In the genomic region with DNA sequence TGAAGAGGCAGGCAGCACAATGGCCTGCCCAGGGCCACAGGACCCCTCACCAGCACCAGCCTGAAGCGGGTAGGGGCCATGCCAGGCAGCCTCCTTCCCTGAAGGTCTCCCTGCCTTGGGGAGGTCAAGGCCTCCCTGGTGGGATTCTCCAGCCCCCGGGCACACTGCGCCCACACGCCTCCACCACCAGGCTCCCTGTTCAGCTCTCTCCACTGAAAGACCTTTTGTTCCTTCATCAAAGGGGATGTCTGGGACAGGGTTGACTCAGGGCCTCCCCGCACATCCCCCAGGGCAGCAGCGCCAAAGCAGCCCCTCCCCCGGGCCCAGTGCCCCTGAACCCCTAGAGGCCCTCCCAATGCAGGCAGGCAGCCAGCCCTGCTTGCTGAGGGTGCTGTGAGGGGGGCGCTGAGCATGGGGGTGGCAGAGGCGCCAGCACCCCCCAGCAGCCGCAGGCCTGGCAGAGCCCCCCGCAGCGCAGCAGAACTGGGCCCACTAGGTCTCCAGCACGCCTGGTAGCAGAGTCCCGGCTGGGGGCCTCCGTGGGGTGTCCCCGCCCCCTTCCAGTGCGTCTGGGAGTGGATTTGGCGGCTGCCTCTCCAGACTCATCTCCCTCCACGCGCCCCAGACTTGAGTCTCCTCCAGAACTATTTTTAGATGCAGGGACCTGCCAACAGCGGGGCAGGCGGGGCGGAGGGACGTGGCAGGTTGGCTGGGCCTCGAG, we compare ENCODE assay signal across 9 cellular contexts. TPM values are rescaled to one million over a fixed set of nuclear protein-coding genes. Genes with fewer than 3 reads are reported as not detected.
A peak's percentile ranks its signal among the peaks of the same experiment; 100 is the strongest.
DNase-seq lines count a peak whose midpoint lies in the region; ATAC-seq, FAIRE-seq and TF ChIP-seq lines count a peak whose summit lies in the region.
"Had no signal": no experiment of that assay in that cellular context is flagged by ENCODE, and none has a peak within 500 bp of the region (broad histone marks: within the 10 kb centered on the region; RNA-seq: fewer than 3 reads in every experiment).

No MANE protein-coding gene starts in this region.

- no peak for ATAC-seq in HG02884 (IDR thresholded peaks at IDR 0.05; ENCODE audit: unreplicated experiment)
- ATAC-seq in HG03108 (IDR thresholded peaks at IDR 0.05; ENCODE audit: unreplicated experiment) = no peak

- H3K4me1 ChIP-seq in HUES48 (ENCODE audit: control insufficient read depth, insufficient read depth, low read length) (no peaks in the 10 kb centered on the region; the same call in 1 of the 2 replicates), mammary epithelial cell (ENCODE audit: insufficient read depth, low read length) (peaks cover 57% of the 10 kb centered on the region), kidney (ENCODE audit: control insufficient read depth in 1 of 2, insufficient read depth in 1 of 2, low read depth in 1 of 2, low read length in 2 of 2) (peaks cover 13 to 31% of the 10 kb centered on the region in 2 donors)

- H3K27ac ChIP-seq in HUES48 (ENCODE audit: low read depth, low read length) (peak overlapping the region; percentile 2), mammary epithelial cell (ENCODE audit: insufficient read depth, low read depth, low read length) (peak overlapping the region; percentile 10), kidney (ENCODE audit: low read depth in 2 of 2, low read length in 2 of 2) (peak overlapping the region; percentile 71 to 74), temporal lobe (ENCODE audit: low read depth, low read length) (peak overlapping the region; percentile 99)

- no peak overlapping the region for H2AFZ ChIP-seq in mammary epithelial cell (ENCODE audit: low read depth, low read length)

- no peak for TF ChIP-seq CTCF in mammary epithelial cell (conservative IDR thresholded peaks at IDR 0.05 in 1 of 2, IDR thresholded peaks at IDR 0.05 in 1 of 2; ENCODE audit: extremely low read depth in 1 of 2, insufficient read depth in 1 of 2, low read depth in 1 of 2, low read length in 2 of 2)
- no peak for TF ChIP-seq CTCF in kidney (IDR thresholded peaks at IDR 0.05; ENCODE audit: borderline replicate concordance, extremely low read depth, insufficient read depth)

- WGBS in mammary epithelial cell (ENCODE audit: low coverage, missing lambda C conversion rate) = 49% methylated on average over 11 of the region's 25 CpGs

- in situ Hi-C loops in mammary epithelial cell (cut with MboI; ENCODE audit: low sequenced_read_pairs in 2 of 2) = no loop called here

- BruUV-seq in mammary epithelial cell (replicated peaks; lab: Mats Ljungman, UMichigan) = no TSS peak

- H3K79me2 ChIP-seq in mammary epithelial cell (ENCODE audit: insufficient read depth, low read length) = peaks cover 98% of the 10 kb centered on the region

- H3K4me3 ChIP-seq in HUES48 (ENCODE audit: low read depth, low read length) = no peak overlapping the region
- H3K4me3 ChIP-seq in mammary epithelial cell (replicated peaks in 1 of 3; ENCODE audit: insufficient read depth in 1 of 3, low read depth in 2 of 3, low read length in 3 of 3) = no peak overlapping the region
- H3K4me3 ChIP-seq in kidney (ENCODE audit: low read length in 2 of 2) = no peak overlapping the region

- H3K4me2 ChIP-seq in mammary epithelial cell (ENCODE audit: insufficient read depth, low read depth, low read length) = peak overlapping the region; percentile 23

- H3K27me3 ChIP-seq in HUES48 (ENCODE audit: control insufficient read depth, insufficient read depth, low read length) (no peaks in the 10 kb centered on the region), mammary epithelial cell (ENCODE audit: insufficient read depth, low read length) (no peaks in the 10 kb centered on the region)

- CTCF ChIA-PET in mammary epithelial cell (lab: Charles Lee; ENCODE audit: low non-redundant PET) = no interaction called here

- H3K36me3 ChIP-seq in HUES48 (ENCODE audit: control insufficient read depth, insufficient read depth, low read length) = peaks cover 79% of the 10 kb centered on the region
- peaks cover 24% of the 10 kb centered on the region for H3K36me3 ChIP-seq in mammary epithelial cell (ENCODE audit: insufficient read depth, low read length)
- peaks cover 21 to 52% of the 10 kb centered on the region in 2 donors for H3K36me3 ChIP-seq in kidney (ENCODE audit: control insufficient read depth in 1 of 2, insufficient read depth in 2 of 2, low read length in 2 of 2)

- H3K9ac ChIP-seq in HUES48 (ENCODE audit: low read depth, low read length) = no peak overlapping the region
- no peak overlapping the region for H3K9ac ChIP-seq in mammary epithelial cell (ENCODE audit: insufficient read depth, low read length)
- H3K9ac ChIP-seq in kidney (ENCODE audit: low read length in 2 of 2) = no peak overlapping the region

- FAIRE-seq in kidney (lab: Jason Lieb, UNC) = no peak

- dilution Hi-C loops in mammary epithelial cell (cut with HindIII; ENCODE audit: low sequenced_read_pairs) = loop anchor here (5.0 to 10.0 kb wide), 2 partner anchors 47 to 149 kb away; no protein-coding TSS in a partner anchor

- intact Hi-C loops in mammary epithelial cell (cut with micrococcal nuclease) (loop anchor here (2.0 kb wide), 1 partner anchor 165 kb away; no protein-coding TSS in a partner anchor), kidney (cut with DNase I) (no loop called here)

- DNase-seq in mammary epithelial cell (no peak), kidney (peak; percentile 91), DMS114 treated with DMSO at 0.1 percent for 48 hours (lab: John Stamatoyannopoulos, UW; ENCODE audit: unreplicated experiment) (no peak), activated gamma-delta T cell treated with Interleukin-2 at 50 U/mL for 16 hours (no peak)
- DNase-seq: naive B cell had no signal

- H3K9me3 ChIP-seq in HUES48 (ENCODE audit: control insufficient read depth, insufficient read depth, low read length) = no peaks in the 10 kb centered on the region
- no peaks in the 10 kb centered on the region for H3K9me3 ChIP-seq in mammary epithelial cell (replicated peaks; ENCODE audit: insufficient read depth, low read length)
- H3K9me3 ChIP-seq in kidney (ENCODE audit: control insufficient read depth in 1 of 2, low read length in 2 of 2) = no peaks in the 10 kb centered on the region

- peaks cover 4% of the 10 kb centered on the region for H4K20me1 ChIP-seq in mammary epithelial cell (ENCODE audit: insufficient read depth, low read length)

RNA-seq across cellular contexts. Expression of a gene that starts 13.1 kb away (rescaled TPM):
- 100 to 1,000 TPM in 1 of 2 donors, 10 to 100 TPM in 1; 58.0 to 103 TPM for total RNA-seq in mammary epithelial cell
- 46.8 TPM for polyA plus RNA-seq in mammary epithelial cell
- polyA minus RNA-seq in mammary epithelial cell = 19.5 TPM
- total RNA-seq in kidney = 123 TPM
- polyA plus RNA-seq in kidney (ENCODE audit: insufficient read depth, low read depth, low replicate concordance) = 69.1 TPM
- total RNA-seq in temporal lobe = 17.2 TPM

RNA-seq across cellular contexts. Expression of a gene that starts 19.5 kb away (rescaled TPM):
- total RNA-seq in mammary epithelial cell (not detected), kidney (not detected), temporal lobe (not detected)
- polyA plus RNA-seq in mammary epithelial cell (not detected), kidney (ENCODE audit: insufficient read depth, low read depth, low replicate concordance) (not detected)
- polyA minus RNA-seq in mammary epithelial cell = not detected

RNA-seq across cellular contexts. Expression of a gene that starts 31.3 kb away (rescaled TPM):
- not detected for total RNA-seq in mammary epithelial cell
- not detected for polyA plus RNA-seq in mammary epithelial cell
- not detected for polyA minus RNA-seq in mammary epithelial cell
- total RNA-seq in kidney = not detected
- not detected for polyA plus RNA-seq in kidney (ENCODE audit: insufficient read depth, low read depth, low replicate concordance)
- not detected for total RNA-seq in temporal lobe

Comparison
In these comparisons a context has a peak if more than half of its experiments do, and no peak if none do; other contexts are left out.
1. H3K27ac ChIP-seq: peak in every context shown above with its lines; median percentile 99 in temporal lobe; 72 in kidney; 10 in mammary epithelial cell; 2 in HUES48.